17 cellular contexts compared by ENCODE assay signal in genomic region chr9:100082786-100083185, GRCh38. TPM values are rescaled to one million over a fixed set of nuclear protein-coding genes. Genes with fewer than 3 reads are reported as not detected.
DNase-seq lines count a peak whose midpoint lies in the region; ATAC-seq, FAIRE-seq and TF ChIP-seq lines count a peak whose summit lies in the region.
"Had no signal": no experiment of that assay in that cellular context is flagged by ENCODE, and none has a peak within 500 bp of the region (broad histone marks: within the 10 kb centered on the region; RNA-seq: fewer than 3 reads in every experiment).

No MANE protein-coding gene starts in this region.

- H3K27ac ChIP-seq in BLaER1: no peak overlapping the region
- H3K27ac ChIP-seq in kidney (ENCODE audit: low read depth in 2 of 2, low read length in 2 of 2): no peak overlapping the region
- H3K27ac ChIP-seq: cardiac muscle cell, heart left ventricle, PC-9, prostate gland had no signal

- H3K36me3 Mint-ChIP-seq in IgD-negative memory B cell: no peaks in the 10 kb centered on the region

- H3K4me1 ChIP-seq in BLaER1 (peaks cover 63% of the 10 kb centered on the region), kidney (ENCODE audit: control insufficient read depth in 1 of 2, insufficient read depth in 1 of 2, low read depth in 1 of 2, low read length in 2 of 2) (peaks cover 0 to 7% of the 10 kb centered on the region in 2 donors)
- H3K4me1 ChIP-seq: prostate gland had no signal

- H3K4me3 ChIP-seq in BLaER1 (no peak overlapping the region), kidney (ENCODE audit: low read length in 2 of 2) (no peak overlapping the region)
- H3K4me3 ChIP-seq: cardiac muscle cell, heart left ventricle, PC-9, prostate gland had no signal

- intact Hi-C loops in kidney (cut with DNase I): no loop called here

- H3K4me2 ChIP-seq in BLaER1: peak overlapping the region; percentile 81
- H3K4me2 ChIP-seq: PC-9 had no signal

- FAIRE-seq in kidney (lab: Jason Lieb, UNC): peak; percentile 58

- no peak for TF ChIP-seq CTCF in kidney (IDR thresholded peaks at IDR 0.05; ENCODE audit: borderline replicate concordance, extremely low read depth, insufficient read depth)

- H3K27me3 Mint-ChIP-seq in IgD-negative memory B cell: no peaks in the 10 kb centered on the region
- H3K27me3 Mint-ChIP-seq: activated CD4-positive, alpha-beta T cell treated with anti-CD3 and anti-CD28 coated beads, Interleukin-2, amount 10 ng/mL, durations not matched to agents 24 days and 14 days had no signal

- peak; percentile 75 for DNase-seq in amniotic epithelial cell (ENCODE audit: low read depth)
- DNase-seq in kidney: no peak
- DNase-seq in NCI-H748 treated with DMSO at 0.1 percent for 48 hours (lab: John Stamatoyannopoulos, UW): no peak
- no peak for DNase-seq in T-helper 9 cell
- no peak for DNase-seq in GDM1 (lab: John Stamatoyannopoulos, UW)
- DNase-seq: activated CD4-positive, alpha-beta T cell treated with anti-CD3 and anti-CD28 coated beads, Interleukin-2, amount 10 ng/mL, durations not matched to agents 24 days and 14 days; heart left ventricle; left cardiac atrium; NCI-H1417; NCI-H446 treated with DMSO at 0.1 percent for 48 hours; PC-9; stimulated activated CD8-positive, alpha-beta memory T cell treated with anti-CD3 and anti-CD28 coated beads, Interleukin-4, amount 100 ng/mL, for 48 hours had no signal

- ATAC-seq in HG02798 (IDR thresholded peaks at IDR 0.05; ENCODE audit: poor library complexity, unreplicated experiment): no peak
- ATAC-seq: heart left ventricle, left cardiac atrium had no signal

- no peaks in the 10 kb centered on the region for H3K27me3 ChIP-seq in BLaER1
- H3K27me3 ChIP-seq: cardiac muscle cell, heart left ventricle had no signal

- H4K20me1 ChIP-seq in BLaER1: peaks cover 91% of the 10 kb centered on the region

- H3K27ac Mint-ChIP-seq in IgD-negative memory B cell: peak overlapping the region in 2 of 3 donors; percentile 31 to 81

- H3K9ac ChIP-seq in BLaER1: no peak overlapping the region
- no peak overlapping the region for H3K9ac ChIP-seq in kidney (ENCODE audit: low read length in 2 of 2)

- no peaks in the 10 kb centered on the region for H3K9me3 Mint-ChIP-seq in IgD-negative memory B cell
- H3K9me3 Mint-ChIP-seq: activated CD4-positive, alpha-beta T cell treated with anti-CD3 and anti-CD28 coated beads, Interleukin-2, amount 10 ng/mL, durations not matched to agents 24 days and 14 days had no signal

- peaks cover 62 to 68% (median 63%) of the 10 kb centered on the region in 3 donors for H3K4me1 Mint-ChIP-seq in IgD-negative memory B cell

- peak overlapping the region in 2 of 4 donors; percentile 85 to 94 for H3K4me3 Mint-ChIP-seq in IgD-negative memory B cell
- H3K4me3 Mint-ChIP-seq: activated CD4-positive, alpha-beta T cell treated with anti-CD3 and anti-CD28 coated beads, Interleukin-2, amount 10 ng/mL, durations not matched to agents 24 days and 14 days had no signal

- H3K9me3 ChIP-seq in BLaER1 (peaks cover under 1% of the 10 kb centered on the region; the same call in 1 of the 2 replicates), kidney (ENCODE audit: control insufficient read depth in 1 of 2, low read length in 2 of 2) (no peaks in the 10 kb centered on the region)
- H3K9me3 ChIP-seq: heart left ventricle, prostate gland had no signal

- peaks cover 8% of the 10 kb centered on the region for H3K36me3 ChIP-seq in BLaER1
- H3K36me3 ChIP-seq in kidney (ENCODE audit: control insufficient read depth in 1 of 2, insufficient read depth in 2 of 2, low read length in 2 of 2): no peaks in the 10 kb centered on the region
- H3K36me3 ChIP-seq: cardiac muscle cell, heart left ventricle, prostate gland had no signal

RNA-seq across cellular contexts. Expression of gene ERP44, which starts 16.0 kb away (rescaled TPM):
- 45.3 TPM for polyA plus RNA-seq in IgD-negative memory B cell
- total RNA-seq in kidney: 22.3 TPM
- polyA plus RNA-seq in kidney (ENCODE audit: insufficient read depth, low read depth, low replicate concordance): 24.1 TPM

RNA-seq across cellular contexts. Expression of gene INVS, which starts 16.3 kb away (rescaled TPM):
- 12.7 TPM for polyA plus RNA-seq in IgD-negative memory B cell
- total RNA-seq in kidney: 19.7 TPM
- 7.1 TPM for polyA plus RNA-seq in kidney (ENCODE audit: insufficient read depth, low read depth, low replicate concordance)
